8 cellular contexts compared by ENCODE assay signal in genomic region chr21:16082038-16082816, GRCh38.
DNase-seq lines count a peak whose midpoint lies in the region; ATAC-seq, FAIRE-seq and TF ChIP-seq lines count a peak whose summit lies in the region.

No MANE protein-coding gene starts in this region.

- ATAC-seq in HG02981 (IDR thresholded peaks at IDR 0.05; ENCODE audit: unreplicated experiment) (peak; percentile 60), upper lobe of right lung (no peak), HG02571 (IDR thresholded peaks at IDR 0.05; ENCODE audit: unreplicated experiment) (no peak)

- H3K27ac ChIP-seq in upper lobe of right lung, result no peak overlapping the region

- intact Hi-C loops in upper lobe of right lung (cut with DNase I), result no loop called here

- no peaks in the 10 kb centered on the region for H3K9me3 ChIP-seq in upper lobe of right lung

- H3K4me3 ChIP-seq in upper lobe of right lung, result no peak overlapping the region

- TF ChIP-seq CTCF in upper lobe of right lung (IDR thresholded peaks at IDR 0.05), result peak; percentile 49

- H3K27me3 ChIP-seq in upper lobe of right lung, result no peaks in the 10 kb centered on the region

- peak; percentile 88 for FAIRE-seq in TTC549 (lab: Jason Lieb, UNC)

- DNase-seq in AG20443 (ENCODE audit: low spot score) (peak; percentile 14), inferior parietal cortex (ENCODE audit: extremely low spot score) (peak; percentile 69), upper lobe of right lung (no peak), ureter (ENCODE audit: low spot score) (no peak), T-helper 1 cell (no peak)

- H3K4me1 ChIP-seq in upper lobe of right lung, result no peaks in the 10 kb centered on the region

- no peaks in the 10 kb centered on the region for H3K36me3 ChIP-seq in upper lobe of right lung

Comparison
In these comparisons a context has a peak if more than half of its experiments do, and no peak if none do; other contexts are left out.
1. DNase-seq: peak in AG20443 (single experiment) and inferior parietal cortex (single experiment); none in upper lobe of right lung (single experiment), ureter (single experiment) and T-helper 1 cell (0 of 5).